ENCODE assay signal across 8 cellular contexts in the genomic region with DNA sequence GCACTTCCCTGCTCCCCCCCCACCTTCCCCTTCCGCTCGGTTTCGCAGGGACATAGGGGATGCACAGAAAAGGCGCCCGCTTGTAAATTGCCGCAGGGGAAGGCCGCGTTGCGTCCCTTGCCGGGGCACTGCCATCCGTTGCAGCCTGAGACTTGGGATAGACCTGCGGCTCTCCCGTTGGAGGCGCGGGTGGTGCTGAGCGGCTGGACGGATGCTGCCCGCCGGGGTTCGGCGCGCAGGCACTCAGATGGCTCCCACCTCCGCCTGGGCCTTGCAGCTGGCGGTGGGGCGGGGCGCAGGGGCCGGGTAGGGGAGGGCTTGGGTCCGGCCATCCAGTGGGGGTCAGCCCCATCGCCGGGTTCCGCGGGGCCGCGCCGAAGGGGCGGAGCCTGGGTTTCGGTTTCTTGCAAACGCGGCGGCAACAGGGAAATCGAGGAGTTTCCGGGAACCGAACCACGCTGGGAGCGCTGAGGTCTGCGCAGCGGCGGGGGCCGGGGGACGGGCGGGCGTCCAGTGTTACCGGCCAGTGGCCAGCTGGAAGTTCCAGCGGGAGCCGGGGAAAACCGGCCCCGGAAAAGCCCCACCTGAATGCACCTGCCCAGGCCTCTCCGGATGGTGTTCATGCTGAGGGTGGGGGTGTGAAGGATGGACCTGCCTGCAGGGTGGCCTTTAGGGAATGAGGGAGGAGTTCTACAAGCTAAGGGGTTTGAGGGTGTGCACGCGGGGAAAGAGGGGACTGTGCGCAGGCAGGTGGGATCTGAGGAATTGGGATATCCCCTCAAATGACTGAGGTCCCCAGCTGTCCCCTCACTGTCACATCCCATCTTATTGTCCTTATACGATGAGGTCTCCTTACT. TPM values are rescaled to one million over a fixed set of nuclear protein-coding genes. Genes with fewer than 3 reads are reported as not detected.
DNase-seq lines count a peak whose midpoint lies in the region; ATAC-seq and TF ChIP-seq lines count a peak whose summit lies in the region.

No MANE protein-coding gene starts in this region.

- H3K27ac ChIP-seq in adrenal gland (peak overlapping the region; percentile 61 to 96 (median 92)), ovary (peak overlapping the region; percentile 74 to 88)

- no peaks in the 10 kb centered on the region for H3K36me3 ChIP-seq in adrenal gland (replicated peaks in 1 of 2)
- H3K36me3 ChIP-seq in ovary: no peaks in the 10 kb centered on the region

- TF ChIP-seq EP300 in ovary (IDR thresholded peaks at IDR 0.05): peak; percentile 67

- H3K27me3 ChIP-seq in adrenal gland (no peaks in the 10 kb centered on the region), ovary (no peaks in the 10 kb centered on the region)

- intact Hi-C loops in adrenal gland (cut with DNase I) (loop anchor here in 1 of 2 donors (10.0 kb wide), 1 partner anchor 222 kb away; no protein-coding TSS in a partner anchor), cardiac septum (cut with DNase I) (loop anchor here (2.0 to 5.0 kb wide), 3 partner anchors 86 to 270 kb away; a partner anchor contains a TSS), ovary (cut with DNase I) (loop anchor here (2.0 to 10.0 kb wide), 5 partner anchors 76 to 862 kb away; a partner anchor contains a TSS)

- WGBS in adrenal gland, 4 donors: 2 to 29% (median 4%) methylated on average over 4 to 62 of the region's 62 CpGs
- whole genome bisulfite sequencing in ovary, 3 donors: 3% methylated on average over 56 to 62 of the region's 62 CpGs

- TF ChIP-seq POLR2A in adrenal gland (IDR thresholded peaks at IDR 0.05) (peak; percentile 14 to 46), ovary (IDR thresholded peaks at IDR 0.05) (no peak)

- ATAC-seq in GM19395 (IDR thresholded peaks at IDR 0.05; ENCODE audit: unreplicated experiment): peak; percentile 58
- ATAC-seq in HG03520 (IDR thresholded peaks at IDR 0.05; ENCODE audit: unreplicated experiment): peak; percentile 39

- H3K4me3 ChIP-seq in adrenal gland: peak overlapping the region in 3 of 4 donors; percentile 37 to 70 (median 42)
- H3K4me3 ChIP-seq in ovary: peak overlapping the region; percentile 70

- no peaks in the 10 kb centered on the region for H3K9me3 ChIP-seq in adrenal gland (replicated peaks in 1 of 3)
- H3K9me3 ChIP-seq in ovary: no peaks in the 10 kb centered on the region

- DNase-seq in COR-L47 (lab: John Stamatoyannopoulos, UW) (peak; percentile 70), SHP77 (lab: John Stamatoyannopoulos, UW) (peak; percentile 58 to 70), adrenal gland (peak; percentile 85 to 95 (median 93)), cardiac septum (ENCODE audit: low spot score) (peak; percentile 96), ovary (peak; percentile 87 to 94 (median 90)), middle frontal gyrus (ENCODE audit: extremely low spot score, low spot score) (no peak)

- TF ChIP-seq CTCF in adrenal gland (IDR thresholded peaks at IDR 0.05) (peak in 1 of 6 experiments; percentile 4), ovary (IDR thresholded peaks at IDR 0.05) (no peak)

- peaks cover 11 to 34% of the 10 kb centered on the region in 2 donors for H3K4me1 ChIP-seq in adrenal gland (replicated peaks in 1 of 2)
- H3K4me1 ChIP-seq in ovary (ENCODE audit: insufficient read depth): peaks cover 9% of the 10 kb centered on the region

RNA-seq across cellular contexts. Expression of a gene that starts 6.3 kb away (rescaled TPM):
- total RNA-seq in adrenal gland: 100 to 1,000 TPM in 1 of 8 donors, 10 to 100 TPM in 7; 12.0 to 116 (median 25.5) TPM
- 10 to 100 TPM in 2 of 3 donors, 1 to 10 TPM in 1; 9.0 to 20.0 (median 10.7) TPM for polyA plus RNA-seq in adrenal gland
- total RNA-seq in cardiac septum: 19.9 TPM
- 100 to 1,000 TPM in 1 of 7 donors, 10 to 100 TPM in 6; 17.3 to 126 (median 31.1) TPM for total RNA-seq in ovary
- polyA plus RNA-seq in ovary: 10 to 100 TPM; 23.1 to 26.7 TPM

RNA-seq across cellular contexts. Expression of a gene that starts 46.5 kb away (rescaled TPM):
- total RNA-seq in adrenal gland (not detected), cardiac septum (not detected), ovary (not detected)
- polyA plus RNA-seq in adrenal gland (not detected), ovary (not detected)

RNA-seq across cellular contexts. Expression of a gene that starts 59.9 kb away (rescaled TPM):
- total RNA-seq in adrenal gland (10 to 100 TPM; 18.7 to 41.6 (median 28.7) TPM), cardiac septum (27.7 TPM), ovary (10 to 100 TPM; 23.7 to 41.5 (median 36.4) TPM)
- polyA plus RNA-seq in adrenal gland (10 to 100 TPM in 1 of 3 donors, 1 to 10 TPM in 2; 5.4 to 39.6 (median 9.0) TPM), ovary (10 to 100 TPM in 1 of 2 donors, 1 to 10 TPM in 1; 9.4 to 21.1 TPM)
